ENCODE assay signal across 16 cellular contexts in the genomic region with DNA sequence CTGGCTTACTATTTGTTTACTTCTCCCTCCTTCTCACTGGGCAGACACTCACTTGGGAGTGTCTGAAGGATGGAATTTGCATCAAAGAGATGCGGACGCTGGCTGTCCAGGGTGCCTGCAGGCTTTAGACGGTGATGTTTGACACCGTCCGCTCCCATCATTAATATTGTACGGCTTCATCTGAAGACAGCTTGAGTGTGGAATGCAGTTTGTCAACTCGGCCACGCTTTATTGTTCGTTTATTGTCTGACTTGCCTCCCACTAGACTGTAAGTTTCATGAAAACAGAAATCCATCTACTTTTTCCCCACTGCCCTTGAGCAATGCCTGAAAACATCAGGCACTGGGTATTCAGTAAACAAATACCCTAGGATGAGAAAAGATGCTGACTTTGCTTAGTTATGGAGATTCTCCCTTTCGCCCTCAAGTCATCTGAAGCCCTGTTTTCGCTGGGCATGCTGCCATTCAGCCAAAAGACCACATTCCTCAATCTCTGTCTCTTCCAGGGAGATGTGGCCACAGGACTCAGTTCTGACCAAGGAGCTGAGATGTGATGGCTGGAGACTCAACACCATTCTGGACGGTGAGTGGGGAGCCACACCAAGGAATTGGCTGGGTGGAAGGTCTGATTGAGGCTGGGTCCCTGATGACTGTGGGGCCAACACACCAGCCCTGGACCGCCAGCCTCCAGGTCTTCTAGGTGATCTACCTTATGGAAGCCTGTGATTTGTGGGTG.
A peak's percentile ranks its signal among the peaks of the same experiment; 100 is the strongest.
DNase-seq lines count a peak whose midpoint lies in the region; ATAC-seq, FAIRE-seq and TF ChIP-seq lines count a peak whose summit lies in the region.
"Had no signal": no experiment of that assay in that cellular context is flagged by ENCODE, and none has a peak within 500 bp of the region (broad histone marks: within the 10 kb centered on the region; RNA-seq: fewer than 3 reads in every experiment).

No MANE protein-coding gene starts in this region.

- WGBS in sigmoid colon, 2 donors = 38 to 76% methylated on average over 13 of the region's 13 CpGs

- intact Hi-C loops in sigmoid colon (cut with DNase I) = no loop called here

- no peak overlapping the region for H3K4me3 Mint-ChIP-seq in WTC11
- H3K4me3 Mint-ChIP-seq in activated T-cell treated with anti-CD3 and anti-CD28 coated beads, Interleukin-2, amount 50 U/mL, for 24 hours = no peak overlapping the region
- H3K4me3 Mint-ChIP-seq: activated T-helper 1 cell treated with anti-CD3 and anti-CD28 coated beads, Interleukin-12 subunit alpha, Interleukin-12 subunit beta, Interleukin-2, Interleukin-4 antibody, amounts not matched to agents 30 ng/mL and 10 ng/mL and 1 ng/mL, durations not matched to agents 14 hours and 24 hours and 36 hours had no signal

- H3K4me1 ChIP-seq in fibroblast of lung (ENCODE audit: control insufficient read depth, extremely low read depth, insufficient read depth, low read length) (peaks cover 15% of the 10 kb centered on the region), sigmoid colon (peaks cover 0 to 71% (median 63%) of the 10 kb centered on the region in 4 donors)
- H3K4me1 ChIP-seq: HAP-1 had no signal

- no peaks in the 10 kb centered on the region for H3K9me3 Mint-ChIP-seq in WTC11
- no peaks in the 10 kb centered on the region for H3K9me3 Mint-ChIP-seq in activated T-cell treated with anti-CD3 and anti-CD28 coated beads, Interleukin-2, amount 50 U/mL, for 24 hours
- H3K9me3 Mint-ChIP-seq: activated T-helper 1 cell treated with anti-CD3 and anti-CD28 coated beads, Interleukin-12 subunit alpha, Interleukin-12 subunit beta, Interleukin-2, Interleukin-4 antibody, amounts not matched to agents 30 ng/mL and 10 ng/mL and 1 ng/mL, durations not matched to agents 14 hours and 24 hours and 36 hours had no signal

- H3K36me3 Mint-ChIP-seq in WTC11 = peaks cover 2% of the 10 kb centered on the region
- H3K36me3 Mint-ChIP-seq in activated T-cell treated with anti-CD3 and anti-CD28 coated beads, Interleukin-2, amount 50 U/mL, for 24 hours (ENCODE audit: low read depth) = no peaks in the 10 kb centered on the region

- H2AFZ ChIP-seq in fibroblast of lung (ENCODE audit: low read length) = no peak overlapping the region

- H3K79me2 ChIP-seq in fibroblast of lung (ENCODE audit: control insufficient read depth, insufficient read depth, low read length) = peaks cover 73% of the 10 kb centered on the region

- DNase-seq in ELF-1 (ENCODE audit: low read depth, low spot score) (peak; percentile 88), WTC11 (ENCODE audit: low spot score) (no peak), fibroblast of lung (ENCODE audit: low read depth in 2 of 2) (peak in 1 of 2 donors; percentile 45), sigmoid colon (peak; percentile 46), NCI-H1436 (lab: John Stamatoyannopoulos, UW) (no peak), HTR-8/SVneo (ENCODE audit: insufficient read length, low spot score) (no peak)
- DNase-seq in activated T-cell treated with anti-CD3 and anti-CD28 coated beads, Interleukin-2, amount 50 U/mL, for 24 hours = no peak
- no peak for DNase-seq in central memory CD4-positive, alpha-beta T cell
- DNase-seq: activated CD4-positive, alpha-beta T cell treated with anti-CD3 and anti-CD28 coated beads, Interleukin-2, amount 50 U/mL, for 1 hour; AML-193; cortex of kidney; NCI-H1694 treated with DMSO at 0.1 percent for 48 hours; small intestine had no signal

- no peak for FAIRE-seq in HTR-8/SVneo (lab: Jason Lieb, UNC)
- FAIRE-seq: small intestine had no signal

- H3K36me3 ChIP-seq in fibroblast of lung (ENCODE audit: control insufficient read depth, insufficient read depth, low read length) = peaks cover 7% of the 10 kb centered on the region
- peaks cover 0 to 12% (median 6%) of the 10 kb centered on the region in 4 donors for H3K36me3 ChIP-seq in sigmoid colon
- H3K36me3 ChIP-seq: HAP-1 had no signal

- TF ChIP-seq POLR2A in sigmoid colon (IDR thresholded peaks at IDR 0.05) = no peak

- H4K20me1 ChIP-seq in fibroblast of lung (ENCODE audit: control insufficient read depth, extremely low read depth, insufficient read depth, low read length) = no peaks in the 10 kb centered on the region

- no peak overlapping the region for H3K9ac ChIP-seq in fibroblast of lung (ENCODE audit: insufficient read depth, low read length)
- H3K9ac ChIP-seq: KMS-11 had no signal

- H3K27ac Mint-ChIP-seq in WTC11 = peak overlapping the region; percentile 48
- H3K27ac Mint-ChIP-seq in activated T-cell treated with anti-CD3 and anti-CD28 coated beads, Interleukin-2, amount 50 U/mL, for 24 hours = no peak overlapping the region
- H3K27ac Mint-ChIP-seq: activated T-helper 1 cell treated with anti-CD3 and anti-CD28 coated beads, Interleukin-12 subunit alpha, Interleukin-12 subunit beta, Interleukin-2, Interleukin-4 antibody, amounts not matched to agents 30 ng/mL and 10 ng/mL and 1 ng/mL, durations not matched to agents 14 hours and 24 hours and 36 hours had no signal

- H3K4me2 ChIP-seq in fibroblast of lung (ENCODE audit: extremely low read depth, insufficient read depth, low read length) = no peak overlapping the region
- H3K4me2 ChIP-seq: KMS-11 had no signal

- TF ChIP-seq EP300 in sigmoid colon (IDR thresholded peaks at IDR 0.05) = no peak

- H3K27me3 ChIP-seq in fibroblast of lung (ENCODE audit: control insufficient read depth, insufficient read depth, low read length) (no peaks in the 10 kb centered on the region), sigmoid colon (no peaks in the 10 kb centered on the region)

- ATAC-seq in WTC11 = peak; percentile 18

- CTCF ChIA-PET in WTC11 (lab: Charles Lee) = interaction anchor here (2.9 kb wide), 1 partner anchor 250 kb away, joined by 9 read pairs; no protein-coding TSS in a partner anchor

- POLR2A ChIA-PET in WTC11 (lab: Charles Lee) = interaction anchor here (1.0 kb wide), 1 partner anchor 14 kb away, joined by 4 read pairs; no protein-coding TSS in a partner anchor

- no peak for TF ChIP-seq CTCF in WTC11 (IDR thresholded peaks at IDR 0.05)
- no peak for TF ChIP-seq CTCF in fibroblast of lung (conservative IDR thresholded peaks at IDR 0.05 in 1 of 2, IDR thresholded peaks at IDR 0.05 in 1 of 2; ENCODE audit: low read depth in 1 of 2, low read length in 2 of 2)
- no peak for TF ChIP-seq CTCF in sigmoid colon (IDR thresholded peaks at IDR 0.05)

- H3K4me1 Mint-ChIP-seq in WTC11 = peaks cover 61% of the 10 kb centered on the region
- H3K4me1 Mint-ChIP-seq in activated T-cell treated with anti-CD3 and anti-CD28 coated beads, Interleukin-2, amount 50 U/mL, for 24 hours (ENCODE audit: low read depth) = peaks cover 14% of the 10 kb centered on the region

- H3K27me3 Mint-ChIP-seq in WTC11 (ENCODE audit: low read depth) = no peaks in the 10 kb centered on the region
- H3K27me3 Mint-ChIP-seq in activated T-cell treated with anti-CD3 and anti-CD28 coated beads, Interleukin-2, amount 50 U/mL, for 24 hours = peaks cover 2% of the 10 kb centered on the region

- H3K27ac ChIP-seq in fibroblast of lung (ENCODE audit: insufficient read depth, low read length) = peak overlapping the region; percentile 40
- H3K27ac ChIP-seq in sigmoid colon = peak overlapping the region in 1 of 4 donors; percentile 51
- H3K27ac ChIP-seq: KMS-11 had no signal

- no peak overlapping the region for H3K4me3 ChIP-seq in fibroblast of lung (replicated peaks in 1 of 4; ENCODE audit: control extremely low read depth in 1 of 4, insufficient read depth in 1 of 4, low read depth in 3 of 4, low read length in 4 of 4)
- H3K4me3 ChIP-seq in sigmoid colon = no peak overlapping the region
- H3K4me3 ChIP-seq: HAP-1 had no signal

- H3K9me3 ChIP-seq in fibroblast of lung (ENCODE audit: control insufficient read depth, insufficient read depth, low read depth, low read length) = no peaks in the 10 kb centered on the region
- H3K9me3 ChIP-seq in sigmoid colon = no peaks in the 10 kb centered on the region
- H3K9me3 ChIP-seq: HAP-1 had no signal

TF ChIP-seq in WTC11, 78 proteins besides CTCF, POLR2A, EP300 and RAD21:
- TF ChIP-seq, protein P1, sequence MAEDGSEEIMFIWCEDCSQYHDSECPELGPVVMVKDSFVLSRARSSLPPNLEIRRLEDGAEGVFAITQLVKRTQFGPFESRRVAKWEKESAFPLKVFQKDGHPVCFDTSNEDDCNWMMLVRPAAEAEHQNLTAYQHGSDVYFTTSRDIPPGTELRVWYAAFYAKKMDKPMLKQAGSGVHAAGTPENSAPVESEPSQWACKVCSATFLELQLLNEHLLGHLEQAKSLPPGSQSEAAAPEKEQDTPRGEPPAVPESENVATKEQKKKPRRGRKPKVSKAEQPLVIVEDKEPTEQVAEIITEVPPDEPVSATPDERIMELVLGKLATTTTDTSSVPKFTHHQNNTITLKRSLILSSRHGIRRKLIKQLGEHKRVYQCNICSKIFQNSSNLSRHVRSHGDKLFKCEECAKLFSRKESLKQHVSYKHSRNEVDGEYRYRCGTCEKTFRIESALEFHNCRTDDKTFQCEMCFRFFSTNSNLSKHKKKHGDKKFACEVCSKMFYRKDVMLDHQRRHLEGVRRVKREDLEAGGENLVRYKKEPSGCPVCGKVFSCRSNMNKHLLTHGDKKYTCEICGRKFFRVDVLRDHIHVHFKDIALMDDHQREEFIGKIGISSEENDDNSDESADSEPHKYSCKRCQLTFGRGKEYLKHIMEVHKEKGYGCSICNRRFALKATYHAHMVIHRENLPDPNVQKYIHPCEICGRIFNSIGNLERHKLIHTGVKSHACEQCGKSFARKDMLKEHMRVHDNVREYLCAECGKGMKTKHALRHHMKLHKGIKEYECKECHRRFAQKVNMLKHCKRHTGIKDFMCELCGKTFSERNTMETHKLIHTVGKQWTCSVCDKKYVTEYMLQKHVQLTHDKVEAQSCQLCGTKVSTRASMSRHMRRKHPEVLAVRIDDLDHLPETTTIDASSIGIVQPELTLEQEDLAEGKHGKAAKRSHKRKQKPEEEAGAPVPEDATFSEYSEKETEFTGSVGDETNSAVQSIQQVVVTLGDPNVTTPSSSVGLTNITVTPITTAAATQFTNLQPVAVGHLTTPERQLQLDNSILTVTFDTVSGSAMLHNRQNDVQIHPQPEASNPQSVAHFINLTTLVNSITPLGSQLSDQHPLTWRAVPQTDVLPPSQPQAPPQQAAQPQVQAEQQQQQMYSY (CRISPR knock-in tag; IDR thresholded peaks at IDR 0.05) = peak; percentile 37; the same call in 1 of the 2 replicates
- TF ChIP-seq, protein P2, sequence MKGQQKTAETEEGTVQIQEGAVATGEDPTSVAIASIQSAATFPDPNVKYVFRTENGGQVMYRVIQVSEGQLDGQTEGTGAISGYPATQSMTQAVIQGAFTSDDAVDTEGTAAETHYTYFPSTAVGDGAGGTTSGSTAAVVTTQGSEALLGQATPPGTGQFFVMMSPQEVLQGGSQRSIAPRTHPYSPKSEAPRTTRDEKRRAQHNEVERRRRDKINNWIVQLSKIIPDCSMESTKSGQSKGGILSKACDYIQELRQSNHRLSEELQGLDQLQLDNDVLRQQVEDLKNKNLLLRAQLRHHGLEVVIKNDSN (CRISPR knock-in tag; IDR thresholded peaks at IDR 0.05) = no peak

Comparison
In these comparisons a context has a peak if more than half of its experiments do, and no peak if none do; other contexts are left out.
1. DNase-seq: peak in ELF-1 (single experiment) and sigmoid colon (single experiment); none in WTC11 (single experiment), NCI-H1436 (single experiment), activated T-cell treated with anti-CD3 and anti-CD28 coated beads, Interleukin-2, amount 50 U/mL, for 24 hours (single experiment), HTR-8/SVneo (single experiment) and central memory CD4-positive, alpha-beta T cell (single experiment).